ENCODE assay signal across 14 cellular contexts in the genomic region with DNA sequence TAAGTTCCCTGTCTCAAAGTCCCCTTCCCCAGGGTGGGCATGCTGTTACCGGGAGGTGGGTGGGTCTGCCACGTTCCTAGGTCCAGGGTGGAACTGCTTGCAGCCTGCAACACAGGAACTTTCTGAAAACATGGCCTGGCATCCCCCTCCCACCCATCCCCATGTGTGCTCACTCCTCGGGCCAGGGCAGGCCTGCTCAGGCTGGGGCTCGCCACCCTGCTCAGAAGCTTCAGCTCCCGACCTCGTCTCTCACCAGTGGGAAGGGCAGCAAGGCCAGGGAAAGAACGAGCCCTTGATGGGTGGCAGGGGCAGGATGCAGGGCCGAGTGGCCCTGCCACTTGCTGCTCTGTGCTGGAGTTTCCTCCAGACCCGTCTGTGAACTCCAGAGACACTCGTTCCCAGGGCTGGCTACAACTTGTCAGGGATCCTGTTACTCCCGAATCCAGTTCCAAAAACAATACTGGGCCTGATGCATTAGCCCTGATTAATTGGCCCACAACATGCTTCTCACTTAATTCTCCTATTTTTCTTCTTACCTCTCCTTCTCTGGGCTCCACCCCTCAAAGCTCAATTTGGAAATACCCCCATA.
DNase-seq lines count a peak whose midpoint lies in the region; TF ChIP-seq lines count a peak whose summit lies in the region.
"Had no signal": no experiment of that assay in that cellular context is flagged by ENCODE, and none has a peak within 500 bp of the region (broad histone marks: within the 10 kb centered on the region; RNA-seq: fewer than 3 reads in every experiment).

No MANE protein-coding gene starts in this region.

- H3K9ac ChIP-seq in trophoblast cell (ENCODE audit: low read length): no peak overlapping the region
- H3K9ac ChIP-seq: BLaER1 treated with 17β-estradiol and CSF1 and Interleukin-3, amounts not matched to agents 10 nM and 100 nM had no signal

- H2BK120ac ChIP-seq in trophoblast cell (ENCODE audit: insufficient read depth, low read length, poor library complexity): no peak overlapping the region

- CTCF ChIA-PET in RWPE1 (lab: Yijun Ruan, JAX): no interaction called here

- H2BK12ac ChIP-seq in trophoblast cell (ENCODE audit: low read length): no peak overlapping the region

- WGBS in prostate gland: 23% methylated on average over 11 of the region's 11 CpGs
- WGBS in trophoblast cell (ENCODE audit: extremely low coverage, insufficient coverage, insufficient read length): no CpG with 5 or more reads among the region's 11 CpGs

- intact Hi-C loops in prostate gland (cut with DNase I): no loop called here

- TF ChIP-seq POLR2A in prostate gland (IDR thresholded peaks at IDR 0.05): no peak

- H3K4me3 ChIP-seq in epithelial cell of esophagus (ENCODE audit: low read length) (no peak overlapping the region), prostate gland (no peak overlapping the region), trophoblast cell (ENCODE audit: low read depth, low read length) (no peak overlapping the region)
- H3K4me3 ChIP-seq: BLaER1 treated with 17β-estradiol and CSF1 and Interleukin-3, amounts not matched to agents 10 nM and 100 nM; GM12878 had no signal

- H3K36me3 ChIP-seq in prostate gland: no peaks in the 10 kb centered on the region
- peaks cover 2 to 5% of the 10 kb centered on the region in 2 experiments for H3K36me3 ChIP-seq in trophoblast cell (ENCODE audit: control insufficient read depth in 1 of 2, insufficient read depth in 2 of 2, low read length in 2 of 2)
- H3K36me3 ChIP-seq: BLaER1 treated with 17β-estradiol and CSF1 and Interleukin-3, amounts not matched to agents 10 nM and 100 nM had no signal

- no peak overlapping the region for H2BK5ac ChIP-seq in trophoblast cell (ENCODE audit: low read depth, low read length, poor library complexity)

- no peak overlapping the region for H3K18ac ChIP-seq in trophoblast cell (ENCODE audit: low read length)

- no peak overlapping the region for H3K14ac ChIP-seq in trophoblast cell (ENCODE audit: low read length)

- H3K9me3 ChIP-seq in prostate gland (no peaks in the 10 kb centered on the region), trophoblast cell (ENCODE audit: insufficient read depth, low read depth, low read length) (peaks cover 2% of the 10 kb centered on the region)
- H3K9me3 ChIP-seq: BLaER1 treated with 17β-estradiol and CSF1 and Interleukin-3, amounts not matched to agents 10 nM and 100 nM had no signal

- POLR2A ChIA-PET in RWPE1 (lab: Yijun Ruan, JAX; ENCODE audit: low non-redundant PET): no interaction called here

- H2AK5ac ChIP-seq in trophoblast cell (ENCODE audit: low read length): no peak overlapping the region

- no peak overlapping the region for H4K91ac ChIP-seq in trophoblast cell (ENCODE audit: low read depth, low read length)

- H4K8ac ChIP-seq in trophoblast cell (ENCODE audit: low read depth, low read length): no peak overlapping the region

- H3K4me1 ChIP-seq in prostate gland (replicated peaks) (no peaks in the 10 kb centered on the region), trophoblast cell (ENCODE audit: control insufficient read depth in 1 of 2, insufficient read depth in 2 of 2, low read length in 2 of 2) (peaks cover 15 to 19% of the 10 kb centered on the region in 2 experiments)

- peak overlapping the region; percentile 33 for H3K27ac ChIP-seq in RWPE1
- H3K27ac ChIP-seq in prostate gland: no peak overlapping the region
- no peak overlapping the region for H3K27ac ChIP-seq in trophoblast cell (ENCODE audit: low read depth, low read length)
- H3K27ac ChIP-seq: BLaER1 treated with 17β-estradiol and CSF1 and Interleukin-3, amounts not matched to agents 10 nM and 100 nM had no signal

- no peaks in the 10 kb centered on the region for H3K79me1 ChIP-seq in trophoblast cell (ENCODE audit: low read length)

- H3K4ac ChIP-seq in trophoblast cell (ENCODE audit: low read depth, low read length): no peak overlapping the region

- H3K4me2 ChIP-seq in trophoblast cell (ENCODE audit: low read length): no peak overlapping the region

- no peak for TF ChIP-seq CTCF in RWPE1 (conservative IDR thresholded peaks at IDR 0.05; ENCODE audit: low read depth)
- TF ChIP-seq CTCF in epithelial cell of esophagus (IDR thresholded peaks at IDR 0.05; ENCODE audit: insufficient read depth, low read depth, low read length, missing control alignments): no peak
- no peak for TF ChIP-seq CTCF in prostate gland (IDR thresholded peaks at IDR 0.05)

- H3K27me3 ChIP-seq in prostate gland (replicated peaks; ENCODE audit: insufficient read depth) (no peaks in the 10 kb centered on the region), trophoblast cell (ENCODE audit: insufficient read depth, low read length) (no peaks in the 10 kb centered on the region)

- H4K12ac ChIP-seq in trophoblast cell (ENCODE audit: low read depth, low read length): no peak overlapping the region

- H3K79me2 ChIP-seq in trophoblast cell (ENCODE audit: control insufficient read depth, insufficient read depth, low read length, poor library complexity): no peaks in the 10 kb centered on the region

- no peak overlapping the region for H2AFZ ChIP-seq in trophoblast cell (ENCODE audit: insufficient read depth, low read length, poor library complexity)

- DNase-seq in RWPE1 (ENCODE audit: low spot score) (no peak), epithelial cell of esophagus (ENCODE audit: low read depth) (peak; percentile 10), left kidney (ENCODE audit: low read depth, low spot score) (peak; percentile 80), prostate gland (ENCODE audit: low spot score) (peak; percentile 12), GOT3 (lab: John Stamatoyannopoulos, UW) (no peak), NCI-H446 (lab: John Stamatoyannopoulos, UW) (no peak), trophoblast cell (no peak)
- DNase-seq: Calu3; CD8-positive, alpha-beta T cell; DND-41; EL; H9 had no signal

- H3K23ac ChIP-seq in trophoblast cell (ENCODE audit: low read length): no peak overlapping the region

Comparison
In these comparisons a context has a peak if more than half of its experiments do, and no peak if none do; other contexts are left out.
1. DNase-seq: peak in epithelial cell of esophagus (single experiment), left kidney (single experiment) and prostate gland (single experiment); none in RWPE1 (single experiment), GOT3 (single experiment), NCI-H446 (0 of 2) and trophoblast cell (0 of 2).